Comparison of ENCODE assay signal across 18 cellular contexts in genomic region chr2:26058390-26058789, GRCh38. TPM values are rescaled to one million over a fixed set of nuclear protein-coding genes. Genes with fewer than 3 reads are reported as not detected.
DNase-seq lines count a peak whose midpoint lies in the region; ATAC-seq, FAIRE-seq and TF ChIP-seq lines count a peak whose summit lies in the region.
"Had no signal": no experiment of that assay in that cellular context is flagged by ENCODE, and none has a peak within 500 bp of the region (broad histone marks: within the 10 kb centered on the region; RNA-seq: fewer than 3 reads in every experiment).

No MANE protein-coding gene starts in this region.

- no peaks in the 10 kb centered on the region for H3K9me2 ChIP-seq in hepatocyte (replicated peaks; ENCODE audit: insufficient read depth)

- POLR2A ChIA-PET in CD8-positive, alpha-beta memory T cell (lab: Charles Lee): no interaction called here
- POLR2A ChIA-PET in T-cell (lab: Charles Lee): interaction anchor here in 1 of 2 donors (0.6 to 0.7 kb wide), 2 partner anchors 12 to 177 kb away, joined by 3 read pairs; no protein-coding TSS in a partner anchor

- H3K27ac ChIP-seq in CD8-positive, alpha-beta memory T cell (ENCODE audit: low read depth, low read length): no peak overlapping the region
- H3K27ac ChIP-seq in hepatocyte (no peak overlapping the region), small intestine (ENCODE audit: low read depth in 1 of 2, low read length in 1 of 2) (no peak overlapping the region)
- H3K27ac ChIP-seq: coronary artery, left ventricle myocardium inferior, parathyroid adenoma had no signal

- H3K4me3 ChIP-seq in CD8-positive, alpha-beta memory T cell (ENCODE audit: low read length): no peak overlapping the region
- H3K4me3 ChIP-seq in hepatocyte (no peak overlapping the region), small intestine (ENCODE audit: low read depth in 1 of 2, low read length in 2 of 2) (no peak overlapping the region)
- H3K4me3 ChIP-seq: coronary artery, left ventricle myocardium inferior, PC-9 had no signal

- no peak overlapping the region for H2AFZ ChIP-seq in hepatocyte
- H2AFZ ChIP-seq: parathyroid adenoma, PC-9 had no signal

- peaks cover 0 to 29% (median 4%) of the 10 kb centered on the region in 3 donors for H3K36me3 Mint-ChIP-seq in CD8-positive, alpha-beta memory T cell
- H3K36me3 Mint-ChIP-seq in T-cell (peaks cover 3% of the 10 kb centered on the region), progenitor cell of endocrine pancreas (ENCODE audit: insufficient read depth) (no peaks in the 10 kb centered on the region)

- WGBS in hepatocyte (ENCODE audit: low lambda C conversion rate, missing lambda C conversion rate): 53% methylated on average over 4 of the region's 4 CpGs
- WGBS in small intestine, 3 donors: 46 to 78% (median 55%) methylated on average over 4 of the region's 4 CpGs

- CTCF ChIA-PET in CD8-positive, alpha-beta memory T cell (lab: Charles Lee): no interaction called here
- CTCF ChIA-PET in T-cell (lab: Charles Lee): interaction anchor here in 1 of 2 donors (0.5 kb wide), 1 partner anchor 33 kb away, joined by 3 read pairs; no protein-coding TSS in a partner anchor

- FAIRE-seq in small intestine (lab: Jason Lieb, UNC): no peak
- FAIRE-seq: frontal cortex had no signal

- no peaks in the 10 kb centered on the region for H3K36me3 ChIP-seq in CD8-positive, alpha-beta memory T cell (ENCODE audit: insufficient read depth, low read length)
- H3K36me3 ChIP-seq in hepatocyte (replicated peaks; ENCODE audit: insufficient read depth, low read depth): no peaks in the 10 kb centered on the region
- H3K36me3 ChIP-seq in small intestine (ENCODE audit: control insufficient read depth in 2 of 2, insufficient read depth in 2 of 2, low read length in 2 of 2): no peaks in the 10 kb centered on the region

- H3K9me3 ChIP-seq in CD8-positive, alpha-beta memory T cell (ENCODE audit: low read length): no peaks in the 10 kb centered on the region
- H3K9me3 ChIP-seq in hepatocyte (ENCODE audit: low read depth) (no peaks in the 10 kb centered on the region), small intestine (ENCODE audit: control insufficient read depth, low read depth) (no peaks in the 10 kb centered on the region)
- H3K9me3 ChIP-seq: left ventricle myocardium inferior had no signal

- no peaks in the 10 kb centered on the region for H3K27me3 ChIP-seq in CD8-positive, alpha-beta memory T cell (ENCODE audit: insufficient read depth, low read length, poor library complexity, severe bottlenecking)
- H3K27me3 ChIP-seq in hepatocyte (no peaks in the 10 kb centered on the region), small intestine (ENCODE audit: control insufficient read depth in 2 of 2, insufficient read depth in 2 of 2, low read length in 2 of 2) (no peaks in the 10 kb centered on the region)

- peaks cover 41 to 68% (median 57%) of the 10 kb centered on the region in 3 donors for H3K4me1 Mint-ChIP-seq in CD8-positive, alpha-beta memory T cell
- H3K4me1 Mint-ChIP-seq in T-cell (peaks cover 52 to 54% (median 52%) of the 10 kb centered on the region in 3 donors), progenitor cell of endocrine pancreas (ENCODE audit: low read depth) (peaks cover 15% of the 10 kb centered on the region)

- peaks cover 99% of the 10 kb centered on the region for H3K79me2 ChIP-seq in hepatocyte

- no peak for ATAC-seq in T-cell (replicated peaks in 1 of 4)

- peak overlapping the region; percentile 5 for H3K4me2 ChIP-seq in hepatocyte
- H3K4me2 ChIP-seq: PC-9 had no signal

- peaks cover 17% of the 10 kb centered on the region for H3K4me1 ChIP-seq in CD8-positive, alpha-beta memory T cell (ENCODE audit: insufficient read depth, low read length)
- H3K4me1 ChIP-seq in hepatocyte (ENCODE audit: insufficient read depth) (peaks cover 10% of the 10 kb centered on the region), small intestine (ENCODE audit: control insufficient read depth in 2 of 2, insufficient read depth in 1 of 2, low read depth in 1 of 2, low read length in 1 of 2) (no peaks in the 10 kb centered on the region)
- H3K4me1 ChIP-seq: parathyroid adenoma had no signal

- DNase-seq in CD8-positive, alpha-beta memory T cell: no peak
- DNase-seq in T-cell (no peak), hepatocyte (ENCODE audit: low spot score) (no peak), progenitor cell of endocrine pancreas (ENCODE audit: low spot score, unreplicated experiment) (no peak), SW480 (ENCODE audit: low spot score) (no peak), small intestine (no peak)
- no peak for DNase-seq in NK-92 treated with Interleukin-12 subunit alpha and Interleukin-12 subunit beta, amount 100 ng/mL, for 24 hours (lab: John Stamatoyannopoulos, UW)
- DNase-seq: activated CD4-positive, alpha-beta T cell treated with anti-CD3 and anti-CD28 coated beads for 4 hours; activated naive CD4-positive, alpha-beta T cell treated with anti-CD3 and anti-CD28 coated beads, Interleukin-2, amount 10 ng/mL, durations not matched to agents 7 days and 5 days; DMS53; HFFc6; left ventricle myocardium inferior; NCI-H1105 treated with DMSO at 0.1 percent for 48 hours; PC-9; stimulated activated CD4-positive, alpha-beta T cell treated with anti-CD3 and anti-CD28 coated beads, Interleukin-4, amount 100 ng/mL, for 4 hours had no signal

- no peak for TF ChIP-seq CTCF in hepatocyte (IDR thresholded peaks at IDR 0.05; ENCODE audit: poor library complexity)
- TF ChIP-seq CTCF in progenitor cell of endocrine pancreas (IDR thresholded peaks at IDR 0.05; ENCODE audit: unreplicated experiment): no peak

- no peaks in the 10 kb centered on the region for H3K27me3 Mint-ChIP-seq in CD8-positive, alpha-beta memory T cell
- no peaks in the 10 kb centered on the region for H3K27me3 Mint-ChIP-seq in T-cell
- no peaks in the 10 kb centered on the region for H3K27me3 Mint-ChIP-seq in progenitor cell of endocrine pancreas
- H3K27me3 Mint-ChIP-seq: activated naive CD4-positive, alpha-beta T cell treated with anti-CD3 and anti-CD28 coated beads, Interleukin-2, amount 10 ng/mL, durations not matched to agents 7 days and 5 days had no signal

- no peaks in the 10 kb centered on the region for H3K9me3 Mint-ChIP-seq in CD8-positive, alpha-beta memory T cell
- H3K9me3 Mint-ChIP-seq in T-cell (no peaks in the 10 kb centered on the region), progenitor cell of endocrine pancreas (ENCODE audit: low read depth) (no peaks in the 10 kb centered on the region)
- H3K9me3 Mint-ChIP-seq: activated naive CD4-positive, alpha-beta T cell treated with anti-CD3 and anti-CD28 coated beads, Interleukin-2, amount 10 ng/mL, durations not matched to agents 7 days and 5 days; HFFc6 had no signal

- H4K20me1 ChIP-seq in hepatocyte (ENCODE audit: insufficient read depth, poor library complexity, severe bottlenecking): peaks cover 95% of the 10 kb centered on the region

- H3K4me3 Mint-ChIP-seq in CD8-positive, alpha-beta memory T cell: peak overlapping the region in 1 of 7 donors; percentile 13
- no peak overlapping the region for H3K4me3 Mint-ChIP-seq in T-cell
- no peak overlapping the region for H3K4me3 Mint-ChIP-seq in progenitor cell of endocrine pancreas (ENCODE audit: low read depth)
- H3K4me3 Mint-ChIP-seq: activated naive CD4-positive, alpha-beta T cell treated with anti-CD3 and anti-CD28 coated beads, Interleukin-2, amount 10 ng/mL, durations not matched to agents 7 days and 5 days; HFFc6 had no signal

- H3K27ac Mint-ChIP-seq in CD8-positive, alpha-beta memory T cell: peak overlapping the region in 6 of 8 donors; percentile 23 to 84 (median 52)
- H3K27ac Mint-ChIP-seq in T-cell: peak overlapping the region; percentile 3 to 40
- H3K27ac Mint-ChIP-seq in progenitor cell of endocrine pancreas: peak overlapping the region; percentile 79
- H3K27ac Mint-ChIP-seq: activated naive CD4-positive, alpha-beta T cell treated with anti-CD3 and anti-CD28 coated beads, Interleukin-2, amount 10 ng/mL, durations not matched to agents 7 days and 5 days; HFFc6 had no signal

RNA-seq across cellular contexts. Expression of gene RAB10, which starts 24.5 kb away (rescaled TPM):
- 100 to 1,000 TPM; 155 to 167 TPM for total RNA-seq in CD8-positive, alpha-beta memory T cell
- polyA plus RNA-seq in CD8-positive, alpha-beta memory T cell: 93.3 TPM
- total RNA-seq in T-cell (10 to 100 TPM; 35.0 to 78.7 (median 71.2) TPM), hepatocyte (110 and 122 TPM in 2 replicates), progenitor cell of endocrine pancreas (106 and 114 TPM in 2 replicates)
- polyA plus RNA-seq in hepatocyte (100 and 107 TPM in 2 replicates), small intestine (10 to 100 TPM; 39.7 to 65.5 (median 48.3) TPM)

Comparison
In these comparisons a context has a peak if more than half of its experiments do, and no peak if none do; other contexts are left out.
1. H3K27ac Mint-ChIP-seq: peak in every context shown above with its lines; median percentile 79 in progenitor cell of endocrine pancreas; 52 in CD8-positive, alpha-beta memory T cell; 22 in T-cell.